19 cellular contexts compared by ENCODE assay signal in genomic region chr11:13944016-13944415, GRCh38. TPM values are rescaled to one million over a fixed set of nuclear protein-coding genes. Genes with fewer than 3 reads are reported as not detected.
A peak's percentile ranks its signal among the peaks of the same experiment; 100 is the strongest.
DNase-seq lines count a peak whose midpoint lies in the region; ATAC-seq and TF ChIP-seq lines count a peak whose summit lies in the region.
"Had no signal": no experiment of that assay in that cellular context is flagged by ENCODE, and none has a peak within 500 bp of the region (broad histone marks: within the 10 kb centered on the region; RNA-seq: fewer than 3 reads in every experiment).

No MANE protein-coding gene starts in this region.

- H3K27me3 Mint-ChIP-seq in nephron progenitor cell (ENCODE audit: low read depth, poor library complexity) = no peaks in the 10 kb centered on the region

- no peak for TF ChIP-seq CTCF in nephron progenitor cell (IDR thresholded peaks at IDR 0.05)

- peaks cover 4% of the 10 kb centered on the region for H3K36me3 Mint-ChIP-seq in nephron progenitor cell (ENCODE audit: low read depth)
- H3K36me3 Mint-ChIP-seq: CD8-positive, alpha-beta T cell had no signal

- H3K4me1 Mint-ChIP-seq in nephron progenitor cell = peaks cover 94% of the 10 kb centered on the region
- H3K4me1 Mint-ChIP-seq: B cell had no signal

- peak; percentile 51 for DNase-seq in M059J (ENCODE audit: low read depth)
- peak; percentile 53 for DNase-seq in RPMI7951 (ENCODE audit: low read depth)
- no peak for DNase-seq in nephron progenitor cell
- no peak for DNase-seq in foreskin melanocyte
- no peak for DNase-seq in NAMALWA (ENCODE audit: low spot score)
- DNase-seq: Calu3; CD8-positive, alpha-beta T cell; DMS 273 treated with DMSO at 0.1 percent for 48 hours; DMS53; GDM1; GOT3; H7; HFFc6 had no signal

- H3K9me3 Mint-ChIP-seq in nephron progenitor cell = peaks cover 12% of the 10 kb centered on the region
- H3K9me3 Mint-ChIP-seq: CD8-positive, alpha-beta T cell; HFFc6 had no signal

- H3K27ac Mint-ChIP-seq in nephron progenitor cell = peak overlapping the region; percentile 30
- H3K27ac Mint-ChIP-seq: B cell; CD8-positive, alpha-beta T cell; IgD-negative memory B cell had no signal

- ATAC-seq in esophagus mucosa (peak; percentile 23), GM19035 (IDR thresholded peaks at IDR 0.05; ENCODE audit: unreplicated experiment) (no peak)
- ATAC-seq: CD8-positive, alpha-beta T cell; HCT116; HepG2 had no signal

- H3K4me3 Mint-ChIP-seq in nephron progenitor cell = no peak overlapping the region
- H3K4me3 Mint-ChIP-seq: B cell; CD8-positive, alpha-beta T cell; IgD-negative memory B cell had no signal

RNA-seq across cellular contexts. Expression of gene SPON1, which starts 18.5 kb away (rescaled TPM):
- 0.05 and 0.17 TPM in 2 replicates for total RNA-seq in M059J (2014; rRNA removed; shearing (Covaris generic))
- 0.10 TPM in 1 of 2 replicates, not detected in the other for total RNA-seq in RPMI7951 (2014; rRNA removed; shearing (Covaris generic))
- 3.1 TPM for total RNA-seq in esophagus mucosa
- total RNA-seq: Calu3, HepG2, HFFc6 had no signal

Comparison
In these comparisons a context has a peak if more than half of its experiments do, and no peak if none do; other contexts are left out.
1. DNase-seq: peak in M059J (single experiment) and RPMI7951 (single experiment); none in nephron progenitor cell (single experiment), foreskin melanocyte (single experiment) and NAMALWA (single experiment).